8 cellular contexts compared by ENCODE assay signal in the genomic region with DNA sequence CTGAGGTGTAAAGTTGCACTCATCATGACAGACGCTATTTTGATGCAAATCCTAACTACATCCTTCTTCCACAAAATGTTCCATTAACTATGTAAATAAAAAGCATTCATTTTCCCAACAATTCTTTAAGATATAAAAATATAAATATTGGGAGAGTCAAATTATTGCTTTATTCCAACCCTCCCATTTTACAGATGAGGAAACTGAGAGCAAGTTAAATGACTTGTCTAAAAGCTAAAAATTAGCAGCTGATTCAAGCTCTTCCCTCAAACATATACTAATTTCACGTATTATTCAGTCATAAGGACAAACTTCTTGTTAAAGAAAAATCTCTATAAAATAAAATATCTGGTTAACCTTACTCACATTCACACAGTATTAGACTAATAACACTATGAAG.
"Had no signal": no experiment of that assay in that cellular context is flagged by ENCODE, and none has a peak within 500 bp of the region (broad histone marks: within the 10 kb centered on the region; RNA-seq: fewer than 3 reads in every experiment).

No MANE protein-coding gene starts in this region.

- DNase-seq: GDM1, GF-D8 had no signal

- FAIRE-seq: G401.6, GM12878, GM12891, GM12892, GM18507, GM19239 had no signal

- ATAC-seq: GM12878 had no signal

- H3K4me3 ChIP-seq: GM12878 had no signal
